14 cellular contexts compared by ENCODE assay signal in the genomic region with DNA sequence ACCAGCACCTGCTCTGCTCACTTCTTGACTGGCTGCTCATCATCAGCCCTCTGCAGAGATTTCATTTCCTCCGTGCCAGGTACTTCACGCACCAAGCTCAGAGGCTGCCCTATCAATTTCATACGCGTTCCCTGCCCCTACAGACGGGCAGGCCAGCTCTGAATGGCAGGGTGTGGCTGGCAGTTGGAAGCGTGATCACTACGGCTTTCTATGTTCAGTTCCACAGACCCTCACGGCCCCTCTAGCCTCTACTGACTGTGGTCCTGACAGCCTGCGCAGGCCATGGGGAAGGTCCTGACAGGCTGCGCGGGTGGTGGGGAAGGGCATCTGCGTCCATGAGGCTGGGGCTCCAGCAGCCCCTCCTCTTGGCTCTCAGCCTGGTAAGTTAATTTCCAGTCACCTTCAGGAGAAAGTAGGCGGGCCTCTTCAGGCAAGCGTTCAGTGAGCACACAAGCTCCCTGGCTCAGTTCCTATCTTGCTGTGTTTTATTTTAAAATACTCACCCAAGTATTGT.
DNase-seq lines count a peak whose midpoint lies in the region; ATAC-seq and TF ChIP-seq lines count a peak whose summit lies in the region.
"Had no signal": no experiment of that assay in that cellular context is flagged by ENCODE, and none has a peak within 500 bp of the region (broad histone marks: within the 10 kb centered on the region; RNA-seq: fewer than 3 reads in every experiment).

No MANE protein-coding gene starts in this region.

- TF ChIP-seq CTCF in heart left ventricle (IDR thresholded peaks at IDR 0.05): no peak
- no peak for TF ChIP-seq CTCF in gastrocnemius medialis (IDR thresholded peaks at IDR 0.05 in 4 of 5, conservative IDR thresholded peaks at IDR 0.05 in 1 of 5)
- no peak for TF ChIP-seq CTCF in uterus (IDR thresholded peaks at IDR 0.05)

- 39 to 58% (median 43%) methylated on average over 11 to 14 of the region's 14 CpGs for WGBS in heart left ventricle, 4 donors

- H3K9me3 ChIP-seq in heart left ventricle: no peaks in the 10 kb centered on the region
- H3K9me3 ChIP-seq in gastrocnemius medialis: no peaks in the 10 kb centered on the region
- H3K9me3 ChIP-seq in uterus: no peaks in the 10 kb centered on the region
- H3K9me3 ChIP-seq: SJCRH30 had no signal

- H3K27ac ChIP-seq in heart left ventricle: no peak overlapping the region
- H3K27ac ChIP-seq in gastrocnemius medialis: peak overlapping the region in 2 of 4 donors; percentile 7 to 55
- H3K27ac ChIP-seq in uterus: no peak overlapping the region
- H3K27ac ChIP-seq: SJCRH30 had no signal

- peak; percentile 85 for DNase-seq in NCI-H1105 treated with DMSO at 0.1 percent for 48 hours (lab: John Stamatoyannopoulos, UW)
- peak; percentile 67 for DNase-seq in NCI-H82 (lab: John Stamatoyannopoulos, UW)
- peak in 1 of 5 donors; percentile 12 for DNase-seq in heart left ventricle
- DNase-seq in gastrocnemius medialis: peak in 1 of 2 donors; percentile 34
- no peak for DNase-seq in uterus
- DNase-seq in GM19238 (ENCODE audit: insufficient read length, low spot score): no peak
- DNase-seq: activated CD4-positive, alpha-beta T cell treated with anti-CD3 and anti-CD28 coated beads, Interleukin-2, amount 10 ng/mL, durations not matched to agents 24 days and 14 days; CD8-positive, alpha-beta memory T cell; effector memory CD4-positive, alpha-beta T cell; NCI-H1417 treated with DMSO at 0.1 percent for 48 hours had no signal

- H3K4me1 ChIP-seq in heart left ventricle: peaks cover 0 to 16% (median 3%) of the 10 kb centered on the region in 12 donors
- peaks cover 14 to 15% of the 10 kb centered on the region in 2 donors for H3K4me1 ChIP-seq in gastrocnemius medialis
- H3K4me1 ChIP-seq in uterus: no peaks in the 10 kb centered on the region
- H3K4me1 ChIP-seq: SJCRH30 had no signal

- no peaks in the 10 kb centered on the region for H3K27me3 ChIP-seq in heart left ventricle
- H3K27me3 ChIP-seq in gastrocnemius medialis: no peaks in the 10 kb centered on the region
- no peaks in the 10 kb centered on the region for H3K27me3 ChIP-seq in uterus
- H3K27me3 ChIP-seq: SJCRH30 had no signal

- in situ Hi-C loops in gastrocnemius medialis (cut with MboI; ENCODE audit: low sequenced_read_pairs in 4 of 4): loop anchor here in 2 of 4 donors (25.0 kb wide), 2 partner anchors 165 to 235 kb away; partner anchors contain the start of gene ZNF236 (in 1 of the 2)

- intact Hi-C loops in heart left ventricle (cut with DNase I): no loop called here
- intact Hi-C loops in gastrocnemius medialis (cut with DNase I; ENCODE audit: low total_unique reads): no loop called here
- intact Hi-C loops in uterus (cut with DNase I; ENCODE audit: low total_unique reads): no loop called here

- TF ChIP-seq POLR2A in heart left ventricle (IDR thresholded peaks at IDR 0.05) (no peak), gastrocnemius medialis (IDR thresholded peaks at IDR 0.05) (no peak), uterus (IDR thresholded peaks at IDR 0.05) (no peak)

- H3K36me3 ChIP-seq in heart left ventricle (peaks cover 0 to 3% (median 0%) of the 10 kb centered on the region in 9 donors), gastrocnemius medialis (no peaks in the 10 kb centered on the region), uterus (no peaks in the 10 kb centered on the region)
- H3K36me3 ChIP-seq: SJCRH30 had no signal

- ATAC-seq in heart left ventricle (peak; percentile 31 to 73 (median 52)), gastrocnemius medialis (peak; percentile 48 to 73), GM21526 (IDR thresholded peaks at IDR 0.05; ENCODE audit: low FRiP score, unreplicated experiment) (no peak), GM21367 (IDR thresholded peaks at IDR 0.05; ENCODE audit: unreplicated experiment) (no peak)
- ATAC-seq: activated naive CD4-positive, alpha-beta T cell treated with anti-CD3 and anti-CD28 coated beads, Interleukin-2, amount 50 U/mL, for 72 hours had no signal

- H3K4me3 ChIP-seq in heart left ventricle (peak overlapping the region in 5 of 12 donors; percentile 2 to 25 (median 22)), gastrocnemius medialis (no peak overlapping the region), uterus (no peak overlapping the region)
- H3K4me3 ChIP-seq: SJCRH30 had no signal

Comparison
In these comparisons a context has a peak if more than half of its experiments do, and no peak if none do; other contexts are left out.
1. DNase-seq: peak in NCI-H1105 treated with DMSO at 0.1 percent for 48 hours (single experiment) and NCI-H82 (single experiment); none in uterus (0 of 2) and GM19238 (single experiment).
2. ATAC-seq: peak in heart left ventricle (4 of 4) and gastrocnemius medialis (2 of 2); none in GM21526 (single experiment) and GM21367 (single experiment).